Comparison of ENCODE assay signal across 1 cellular context in genomic region chr4:44632089-44632488, GRCh38.
TF ChIP-seq lines count a peak whose summit lies in the region.

No MANE protein-coding gene starts in this region.

TF ChIP-seq in IMR-90, 13 proteins besides CTCF, POLR2A, EP300 and RAD21:
- TF ChIP-seq MAFK (IDR thresholded peaks at IDR 0.05; ENCODE audit: low read depth, low read length) (no peak), ELK1 (IDR thresholded peaks at IDR 0.05; ENCODE audit: borderline replicate concordance, low read depth, low read length) (no peak), NFE2L2 (IDR thresholded peaks at IDR 0.05; ENCODE audit: low read depth, low read length) (no peak), MXI1 (IDR thresholded peaks at IDR 0.05; ENCODE audit: borderline replicate concordance, low read depth, low read length) (no peak), RFX5 (IDR thresholded peaks at IDR 0.05; ENCODE audit: low read depth, low read length) (no peak), CEBPB (IDR thresholded peaks at IDR 0.05; ENCODE audit: low read depth, low read length) (no peak), SMC3 (IDR thresholded peaks at IDR 0.05; ENCODE audit: low read depth, low read length) (no peak), RCOR1 (IDR thresholded peaks at IDR 0.05; ENCODE audit: insufficient replicate concordance, low read length) (no peak), CHD1 (IDR thresholded peaks at IDR 0.05; ENCODE audit: low read depth, low read length) (no peak), BHLHE40 (IDR thresholded peaks at IDR 0.05; ENCODE audit: low read depth, low read length) (no peak), USF2 (IDR thresholded peaks at IDR 0.05; ENCODE audit: low read depth, low read length) (no peak), MAZ (IDR thresholded peaks at IDR 0.05; ENCODE audit: borderline replicate concordance, low read depth, low read length) (no peak), FOS (IDR thresholded peaks at IDR 0.05; ENCODE audit: low read depth, low read length) (no peak)
